Comparison of ENCODE assay signal across 2 cellular contexts in the genomic region with DNA sequence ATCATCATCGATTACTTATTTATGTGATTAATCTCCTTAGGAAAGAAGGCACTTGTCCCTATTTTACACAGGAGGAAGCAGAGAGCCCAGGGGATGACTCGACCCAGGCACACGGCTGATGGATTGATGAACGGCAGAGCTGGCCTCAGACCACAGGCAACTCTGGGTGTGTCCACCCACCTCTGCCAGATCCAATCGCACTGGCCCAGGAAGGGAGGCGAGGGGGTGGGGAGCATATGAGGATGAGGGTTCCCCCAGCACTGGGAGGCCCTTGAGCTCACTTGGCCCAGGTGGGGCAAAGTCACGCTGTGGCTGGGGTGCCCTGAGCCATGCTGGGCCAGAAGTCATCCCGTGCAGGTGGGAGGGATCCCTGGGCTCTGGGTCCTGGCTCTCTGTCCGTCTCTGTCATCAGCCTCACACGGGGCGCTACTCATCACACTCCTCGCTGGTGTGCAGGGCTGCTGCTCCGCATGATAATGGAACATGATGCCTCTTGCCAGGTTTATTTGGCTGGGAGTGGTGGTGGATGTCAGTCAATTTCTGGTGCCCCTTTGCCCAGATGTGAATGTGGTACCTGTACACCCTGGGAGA.
TF ChIP-seq lines count a peak whose summit lies in the region.

No MANE protein-coding gene starts in this region.

TF ChIP-seq in HepG2, 621 proteins besides CTCF, POLR2A, EP300 and RAD21:
- TF ChIP-seq CENPT (CRISPR knock-in tag; IDR thresholded peaks at IDR 0.05; ENCODE audit: low read depth): no peak
- TF ChIP-seq KMT2A (CRISPR knock-in tag; IDR thresholded peaks at IDR 0.05): no peak
- TF ChIP-seq, protein P1, sequence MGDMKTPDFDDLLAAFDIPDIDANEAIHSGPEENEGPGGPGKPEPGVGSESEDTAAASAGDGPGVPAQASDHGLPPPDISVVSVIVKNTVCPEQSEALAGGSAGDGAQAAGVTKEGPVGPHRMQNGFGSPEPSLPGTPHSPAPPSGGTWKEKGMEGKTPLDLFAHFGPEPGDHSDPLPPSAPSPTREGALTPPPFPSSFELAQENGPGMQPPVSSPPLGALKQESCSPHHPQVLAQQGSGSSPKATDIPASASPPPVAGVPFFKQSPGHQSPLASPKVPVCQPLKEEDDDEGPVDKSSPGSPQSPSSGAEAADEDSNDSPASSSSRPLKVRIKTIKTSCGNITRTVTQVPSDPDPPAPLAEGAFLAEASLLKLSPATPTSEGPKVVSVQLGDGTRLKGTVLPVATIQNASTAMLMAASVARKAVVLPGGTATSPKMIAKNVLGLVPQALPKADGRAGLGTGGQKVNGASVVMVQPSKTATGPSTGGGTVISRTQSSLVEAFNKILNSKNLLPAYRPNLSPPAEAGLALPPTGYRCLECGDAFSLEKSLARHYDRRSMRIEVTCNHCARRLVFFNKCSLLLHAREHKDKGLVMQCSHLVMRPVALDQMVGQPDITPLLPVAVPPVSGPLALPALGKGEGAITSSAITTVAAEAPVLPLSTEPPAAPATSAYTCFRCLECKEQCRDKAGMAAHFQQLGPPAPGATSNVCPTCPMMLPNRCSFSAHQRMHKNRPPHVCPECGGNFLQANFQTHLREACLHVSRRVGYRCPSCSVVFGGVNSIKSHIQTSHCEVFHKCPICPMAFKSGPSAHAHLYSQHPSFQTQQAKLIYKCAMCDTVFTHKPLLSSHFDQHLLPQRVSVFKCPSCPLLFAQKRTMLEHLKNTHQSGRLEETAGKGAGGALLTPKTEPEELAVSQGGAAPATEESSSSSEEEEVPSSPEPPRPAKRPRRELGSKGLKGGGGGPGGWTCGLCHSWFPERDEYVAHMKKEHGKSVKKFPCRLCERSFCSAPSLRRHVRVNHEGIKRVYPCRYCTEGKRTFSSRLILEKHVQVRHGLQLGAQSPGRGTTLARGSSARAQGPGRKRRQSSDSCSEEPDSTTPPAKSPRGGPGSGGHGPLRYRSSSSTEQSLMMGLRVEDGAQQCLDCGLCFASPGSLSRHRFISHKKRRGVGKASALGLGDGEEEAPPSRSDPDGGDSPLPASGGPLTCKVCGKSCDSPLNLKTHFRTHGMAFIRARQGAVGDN (CRISPR knock-in tag; IDR thresholded peaks at IDR 0.05): peak; percentile 16; the same call in 1 of the 2 replicates

TF ChIP-seq in H1, 55 proteins besides CTCF, POLR2A, EP300 and RAD21:
- no peak for TF ChIP-seq CHD2 (IDR thresholded peaks at IDR 0.05; ENCODE audit: low read length)
- no peak for TF ChIP-seq KDM1A (IDR thresholded peaks at IDR 0.05; ENCODE audit: borderline replicate concordance, low read length)
